Comparison of ENCODE assay signal across 25 cellular contexts in genomic region chr2:74821177-74822124, GRCh38. TPM values are rescaled to one million over a fixed set of nuclear protein-coding genes. Genes with fewer than 3 reads are reported as not detected.
DNase-seq lines count a peak whose midpoint lies in the region; ATAC-seq and TF ChIP-seq lines count a peak whose summit lies in the region.
"Had no signal": no experiment of that assay in that cellular context is flagged by ENCODE, and none has a peak within 500 bp of the region (broad histone marks: within the 10 kb centered on the region; RNA-seq: fewer than 3 reads in every experiment).

No MANE protein-coding gene starts in this region.

- no TSS peak for BruUV-seq in PC-3 (replicated peaks; lab: Mats Ljungman, UMichigan)

- H3K9me2 ChIP-seq in PC-3 (replicated peaks; ENCODE audit: low read length): no peaks in the 10 kb centered on the region

- in situ Hi-C loops in G401 (cut with HindIII; ENCODE audit: low sequenced_read_pairs): no loop called here

- H4K20me1 ChIP-seq in PC-3 (ENCODE audit: low read length): no peaks in the 10 kb centered on the region

- ATAC-seq in Right ventricle myocardium inferior: peak; percentile 56
- no peak for ATAC-seq in PC-3
- peak; percentile 62 for ATAC-seq in right cardiac atrium
- no peak for ATAC-seq in HG03135 (IDR thresholded peaks at IDR 0.05; ENCODE audit: unreplicated experiment)
- no peak for ATAC-seq in GM18520 (IDR thresholded peaks at IDR 0.05; ENCODE audit: unreplicated experiment)
- ATAC-seq: A549; activated T-cell treated with anti-CD3 and anti-CD28 coated beads, Interleukin-2, amount 50 U/mL, for 72 hours; effector memory CD8-positive, alpha-beta T cell; lower lobe of right lung had no signal

- intact Hi-C loops in Right ventricle myocardium inferior (cut with DNase I): no loop called here
- intact Hi-C loops in left ventricle myocardium inferior (cut with micrococcal nuclease): no loop called here
- intact Hi-C loops in PC-3 (cut with micrococcal nuclease): no loop called here
- intact Hi-C loops in right cardiac atrium (cut with DNase I): no loop called here

- POLR2A ChIA-PET in PC-3 (lab: Charles Lee; ENCODE audit: unreplicated experiment): no interaction called here

- H3K9ac ChIP-seq in PC-3 (ENCODE audit: low read length): no peak overlapping the region

- no peak overlapping the region for H3K4me2 ChIP-seq in PC-3 (ENCODE audit: low read length)
- H3K4me2 ChIP-seq: A549 had no signal

- H3K4me1 ChIP-seq in left ventricle myocardium inferior (peaks cover 5% of the 10 kb centered on the region), PC-3 (ENCODE audit: insufficient read depth, low read length) (no peaks in the 10 kb centered on the region), right cardiac atrium (ENCODE audit: control insufficient read depth, insufficient read depth, low read length) (no peaks in the 10 kb centered on the region)
- H3K4me1 ChIP-seq: A549, colonic mucosa had no signal

- H2AFZ ChIP-seq in PC-3 (ENCODE audit: low read length): no peak overlapping the region

- H3K27me3 ChIP-seq in left ventricle myocardium inferior (ENCODE audit: low read depth): no peaks in the 10 kb centered on the region
- H3K27me3 ChIP-seq in PC-3 (ENCODE audit: low read length): no peaks in the 10 kb centered on the region
- no peaks in the 10 kb centered on the region for H3K27me3 ChIP-seq in right cardiac atrium (ENCODE audit: control insufficient read depth, insufficient read depth)
- H3K27me3 ChIP-seq: colonic mucosa, esophagus muscularis mucosa had no signal

- CTCF ChIA-PET in PC-3 (lab: Charles Lee): no interaction called here

- no peaks in the 10 kb centered on the region for H3K79me2 ChIP-seq in PC-3 (ENCODE audit: low read length)

- H3K9me3 ChIP-seq in left ventricle myocardium inferior (replicated peaks) (no peaks in the 10 kb centered on the region), PC-3 (ENCODE audit: low read length) (no peaks in the 10 kb centered on the region), right cardiac atrium (ENCODE audit: control insufficient read depth, low read length) (no peaks in the 10 kb centered on the region)
- H3K9me3 ChIP-seq: A549, colonic mucosa, esophagus muscularis mucosa, lower lobe of right lung had no signal

- H3K27ac ChIP-seq in left ventricle myocardium inferior (replicated peaks) (no peak overlapping the region), PC-3 (ENCODE audit: low read length) (no peak overlapping the region), right cardiac atrium (ENCODE audit: low read length) (no peak overlapping the region)
- H3K27ac ChIP-seq: A549, colonic mucosa, esophagus muscularis mucosa, lower lobe of right lung, SK-N-MC had no signal

- TF ChIP-seq CTCF in left ventricle myocardium inferior (IDR thresholded peaks at IDR 0.05; ENCODE audit: borderline replicate concordance) (no peak), PC-3 (conservative IDR thresholded peaks at IDR 0.05; ENCODE audit: low read depth, low read length) (no peak)

- H3F3A ChIP-seq in PC-3 (ENCODE audit: low read length, unreplicated experiment): no peaks in the 10 kb centered on the region

- DNase-seq in Right ventricle myocardium inferior (ENCODE audit: missing footprints) (no peak), left ventricle myocardium inferior (no peak), PC-3 (peak; percentile 7), right cardiac atrium (no peak), iPS-NIHi7 (ENCODE audit: extremely low spot score) (no peak), G401 (ENCODE audit: low spot score) (no peak)
- DNase-seq: activated CD4-positive, alpha-beta T cell treated with anti-CD3 and anti-CD28 coated beads for 48 hours; activated naive CD4-positive, alpha-beta T cell treated with anti-CD3 and anti-CD28 coated beads for 36 hours; activated T-cell treated with anti-CD3 and anti-CD28 coated beads, Interleukin-2, amount 50 U/mL, for 72 hours; amniotic stem cell; colonic mucosa; DMS153; effector memory CD8-positive, alpha-beta T cell; GDM1; H7; islet precursor cell; lower lobe of right lung; NCI-H1694; NCI-H2171; stimulated activated CD8-positive, alpha-beta memory T cell treated with anti-CD3 and anti-CD28 coated beads, Interleukin-4, amount 100 ng/mL, for 48 hours had no signal

- H3K4me3 ChIP-seq in left ventricle myocardium inferior (no peak overlapping the region), PC-3 (ENCODE audit: low read length) (no peak overlapping the region), right cardiac atrium (ENCODE audit: low read length) (no peak overlapping the region)
- H3K4me3 ChIP-seq: A549, colonic mucosa, esophagus muscularis mucosa, lower lobe of right lung, SK-N-MC had no signal

- WGBS in right cardiac atrium: 56% methylated on average over 3 of the region's 3 CpGs

- no peaks in the 10 kb centered on the region for H3K36me3 ChIP-seq in left ventricle myocardium inferior
- H3K36me3 ChIP-seq in PC-3 (ENCODE audit: low read depth, low read length): no peaks in the 10 kb centered on the region
- H3K36me3 ChIP-seq: colonic mucosa, esophagus muscularis mucosa, lower lobe of right lung had no signal

RNA-seq across cellular contexts. Expression of gene HK2, which starts 12.5 kb away (rescaled TPM):
- 5.4 TPM for total RNA-seq in Right ventricle myocardium inferior
- total RNA-seq in left ventricle myocardium inferior: 19.0 TPM
- total RNA-seq in PC-3 (2014; rRNA removed): 43.8 and 55.2 TPM in 2 replicates
- 1 to 10 TPM; 2.0 to 6.0 (median 2.8) TPM for total RNA-seq in right cardiac atrium
- polyA plus RNA-seq in right cardiac atrium: 2.9 TPM
- total RNA-seq in G401 (2014; rRNA removed; shearing (Covaris generic)): 11.3 and 17.1 TPM in 2 replicates

Comparison
In these comparisons a context has a peak if more than half of its experiments do, and no peak if none do; other contexts are left out.
1. ATAC-seq: peak in Right ventricle myocardium inferior (single experiment) and right cardiac atrium (2 of 2); none in PC-3 (single experiment), HG03135 (single experiment) and GM18520 (single experiment).